19 cellular contexts compared by ENCODE assay signal in the genomic region with DNA sequence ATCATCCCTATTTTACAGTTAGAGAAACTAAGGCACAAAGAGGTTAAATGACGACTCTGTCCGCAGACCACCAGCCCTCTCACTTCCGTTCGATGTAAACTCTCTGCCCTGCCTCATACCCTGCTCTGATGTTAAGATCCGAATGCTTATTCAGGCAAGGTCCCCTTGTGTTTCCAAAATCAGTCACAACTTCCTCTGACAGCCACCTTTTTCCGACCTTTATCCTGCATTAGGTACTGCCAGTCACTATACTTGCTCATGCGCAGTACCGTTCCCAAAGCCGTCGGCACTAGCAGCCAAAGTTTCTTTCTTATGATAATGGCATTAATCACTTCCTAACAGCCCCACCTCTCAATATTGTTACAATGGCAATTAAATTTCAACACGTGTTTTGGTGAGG. TPM values are rescaled to one million over a fixed set of nuclear protein-coding genes. Genes with fewer than 3 reads are reported as not detected.
DNase-seq lines count a peak whose midpoint lies in the region; ATAC-seq and TF ChIP-seq lines count a peak whose summit lies in the region.
"Not testable (repeated sequence)": the region's sequence is repeated elsewhere in the genome, so short reads cannot be mapped to it uniquely, and the experiment has no call there.
"Had no signal": no experiment of that assay in that cellular context is flagged by ENCODE, and none has a peak within 500 bp of the region (broad histone marks: within the 10 kb centered on the region; RNA-seq: fewer than 3 reads in every experiment).

No MANE protein-coding gene starts in this region.

- not testable (repeated sequence) for H3K9me3 ChIP-seq in CD4-positive, alpha-beta T cell (ENCODE audit: control insufficient read depth, low read length)

- H3K36me3 Mint-ChIP-seq in CD4-positive, alpha-beta T cell (ENCODE audit: low read depth); T-cell; activated T-cell treated with anti-CD3 and anti-CD28 coated beads, Interleukin-2, amount 50 U/mL, for 4 hours (ENCODE audit: insufficient read depth); activated naive CD4-positive, alpha-beta T cell treated with anti-CD3 and anti-CD28 coated beads, Interleukin-2, amount 50 U/mL, for 72 hours: not testable (repeated sequence)

- POLR2A ChIA-PET in CD4-positive, alpha-beta T cell (lab: Charles Lee); T-cell (lab: Charles Lee): not testable (repeated sequence)

- H3K27me3 Mint-ChIP-seq in CD4-positive, alpha-beta T cell; T-cell; activated T-cell treated with anti-CD3 and anti-CD28 coated beads, Interleukin-2, amount 50 U/mL, for 4 hours (ENCODE audit: low read depth): not testable (repeated sequence)

- not testable (repeated sequence) for H3K27ac ChIP-seq in CD4-positive, alpha-beta T cell (ENCODE audit: low read depth, low read length)

- DNase-seq in CD4-positive, alpha-beta T cell, result peak in 1 of 10 experiments; percentile 5
- DNase-seq in T-cell, result not testable (repeated sequence)
- DNase-seq in activated CD4-positive, alpha-beta T cell treated with anti-CD3 and anti-CD28 coated beads, Interleukin-2, amount 50 U/mL, for 24 hours (ENCODE audit: low read depth in 1 of 2, low spot score in 1 of 2), result peak; percentile 0 to 14
- peak; percentile 8 for DNase-seq in activated T-cell treated with anti-CD3 and anti-CD28 coated beads, Interleukin-2, amount 50 U/mL, for 4 hours
- DNase-seq in activated naive CD4-positive, alpha-beta T cell treated with anti-CD3 and anti-CD28 coated beads, Interleukin-2, amount 50 U/mL, for 72 hours (ENCODE audit: low spot score in 2 of 2), result peak in 1 of 2 donors; percentile 54
- peak; percentile 1 to 6 for DNase-seq in lung microvascular endothelial cell (ENCODE audit: low read depth in 2 of 2)
- peak; percentile 17 for DNase-seq in stimulated activated CD4-positive, alpha-beta T cell treated with anti-CD3 and anti-CD28 coated beads, Interleukin-4, amount 100 ng/mL, for 1 hour
- peak; percentile 17 for DNase-seq in stimulated activated naive CD4-positive, alpha-beta T cell treated with Interleukin-2 at 50 U/mL for 16 hours (lab: John Stamatoyannopoulos, UW)

- peaks cover 22% of the 10 kb centered on the region for H3K4me1 Mint-ChIP-seq in CD4-positive, alpha-beta T cell (ENCODE audit: low read depth)
- H3K4me1 Mint-ChIP-seq in T-cell, result peaks cover 19 to 32% (median 26%) of the 10 kb centered on the region in 3 donors
- peaks cover 12% of the 10 kb centered on the region for H3K4me1 Mint-ChIP-seq in activated T-cell treated with anti-CD3 and anti-CD28 coated beads, Interleukin-2, amount 50 U/mL, for 4 hours (ENCODE audit: low read depth)

- intact Hi-C loops in CD4-positive, alpha-beta T cell (cut with DNase I, micrococcal nuclease), result loop anchor here in 1 of 2 experiments (10.0 kb wide), 2 partner anchors 58 to 128 kb away; no protein-coding TSS in a partner anchor

- not testable (repeated sequence) for H3K9me3 Mint-ChIP-seq in CD4-positive, alpha-beta T cell; T-cell; activated T-cell treated with anti-CD3 and anti-CD28 coated beads, Interleukin-2, amount 50 U/mL, for 4 hours; activated naive CD4-positive, alpha-beta T cell treated with anti-CD3 and anti-CD28 coated beads, Interleukin-2, amount 50 U/mL, for 72 hours

- not testable (repeated sequence) for TF ChIP-seq CTCF in CD4-positive, alpha-beta T cell (IDR thresholded peaks at IDR 0.05)

- ATAC-seq in CD4-positive, alpha-beta T cell (ENCODE audit: poor library complexity), result peak; percentile 9
- peak in 1 of 4 experiments; percentile 15 for ATAC-seq in T-cell (replicated peaks in 1 of 4)
- peak; percentile 82 to 85 for ATAC-seq in activated T-cell treated with anti-CD3 and anti-CD28 coated beads, Interleukin-2, amount 50 U/mL, for 4 hours
- ATAC-seq in activated naive CD4-positive, alpha-beta T cell treated with anti-CD3 and anti-CD28 coated beads, Interleukin-2, amount 50 U/mL, for 72 hours, result peak; percentile 84 to 89

- H3K27me3 ChIP-seq in CD4-positive, alpha-beta T cell (ENCODE audit: control insufficient read depth, insufficient read depth, low read length), result not testable (repeated sequence)

- H3K27ac Mint-ChIP-seq in CD4-positive, alpha-beta T cell, result peak overlapping the region; percentile 37
- peak overlapping the region in 1 of 2 donors; percentile 55 for H3K27ac Mint-ChIP-seq in T-cell
- H3K27ac Mint-ChIP-seq in activated naive CD4-positive, alpha-beta T cell treated with anti-CD3 and anti-CD28 coated beads, Interleukin-2, amount 50 U/mL, for 72 hours, result peak overlapping the region in 1 of 2 donors; percentile 80

- H3K4me3 Mint-ChIP-seq in CD4-positive, alpha-beta T cell, result peak overlapping the region; percentile 31
- peak overlapping the region in 2 of 3 donors; percentile 21 to 40 for H3K4me3 Mint-ChIP-seq in T-cell
- not testable (repeated sequence) for H3K4me3 Mint-ChIP-seq in activated T-cell treated with anti-CD3 and anti-CD28 coated beads, Interleukin-2, amount 50 U/mL, for 4 hours

- CTCF ChIA-PET in CD4-positive, alpha-beta T cell (lab: Charles Lee); T-cell (lab: Charles Lee): not testable (repeated sequence)

RNA-seq across cellular contexts. Expression of gene SPACA5B, which starts 12.3 kb away (rescaled TPM):
- total RNA-seq in CD4-positive, alpha-beta T cell, result not detected
- total RNA-seq in T-cell, result not detected
- total RNA-seq in activated T-cell treated with anti-CD3 and anti-CD28 coated beads, Interleukin-2, amount 50 U/mL, for 4 hours, result not detected
- total RNA-seq in activated naive CD4-positive, alpha-beta T cell treated with anti-CD3 and anti-CD28 coated beads, Interleukin-2, amount 50 U/mL, for 72 hours, result not detected
- total RNA-seq in lung microvascular endothelial cell, result not detected in 2 replicates
- total RNA-seq: aorta, Calu3, cardiac muscle cell, colonic mucosa, hepatocyte, lower leg skin, M059J, mesothelial cell of epicardium, right atrium auricular region, Right ventricle myocardium inferior, smooth muscle cell had no signal

RNA-seq across cellular contexts. Expression of gene SSX5, which starts 53.9 kb away (rescaled TPM):
- not detected for total RNA-seq in CD4-positive, alpha-beta T cell
- not detected for total RNA-seq in T-cell
- total RNA-seq in activated T-cell treated with anti-CD3 and anti-CD28 coated beads, Interleukin-2, amount 50 U/mL, for 4 hours, result not detected
- not detected for total RNA-seq in activated naive CD4-positive, alpha-beta T cell treated with anti-CD3 and anti-CD28 coated beads, Interleukin-2, amount 50 U/mL, for 72 hours
- total RNA-seq in lung microvascular endothelial cell, result not detected in 2 replicates
- total RNA-seq: aorta, Calu3, cardiac muscle cell, colonic mucosa, hepatocyte, lower leg skin, M059J, mesothelial cell of epicardium, right atrium auricular region, Right ventricle myocardium inferior, smooth muscle cell had no signal
